In the genomic region with DNA sequence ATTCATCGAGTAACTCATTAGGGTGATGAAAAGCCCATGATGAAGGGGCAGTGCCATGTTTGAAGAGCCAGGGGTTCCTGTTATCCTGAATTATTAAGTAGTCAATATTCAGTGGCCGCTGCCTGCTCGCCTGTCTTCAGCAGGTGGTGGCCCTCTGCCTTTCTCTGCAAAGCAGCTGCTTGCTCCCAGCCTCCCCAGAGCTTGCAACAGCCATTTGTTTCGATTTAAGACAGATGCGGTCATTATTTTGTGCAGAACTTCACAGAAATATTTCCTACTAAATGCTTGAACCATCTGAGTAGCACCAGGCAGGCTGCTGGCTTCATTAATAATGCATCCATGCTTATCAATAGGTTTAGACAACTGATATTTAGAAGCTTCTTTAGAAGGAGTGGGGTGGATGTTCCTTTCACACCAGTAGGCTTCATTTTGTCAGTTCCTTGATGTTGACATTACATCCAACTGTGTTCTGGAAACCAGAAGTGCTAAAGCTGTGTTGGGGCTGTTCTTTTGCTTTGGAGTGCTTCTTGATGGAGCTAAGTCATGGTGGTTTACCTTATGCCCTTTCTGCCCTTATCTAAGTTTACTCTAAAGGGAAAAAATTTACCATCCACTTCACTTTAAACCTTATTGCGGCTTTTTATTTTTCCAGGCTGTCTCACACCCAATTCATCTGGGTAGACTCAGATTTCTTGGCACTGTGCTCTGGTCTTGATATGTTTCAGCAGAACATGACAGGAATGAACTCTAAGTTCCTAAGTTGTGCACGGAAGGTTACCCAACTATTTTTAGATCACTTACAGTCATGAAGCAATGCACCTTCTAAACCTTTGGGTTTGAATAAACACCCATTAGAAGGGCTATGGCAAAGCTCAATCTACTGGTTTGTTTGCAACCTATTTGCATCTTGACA, we compare ENCODE assay signal across 1 cellular context.
TF ChIP-seq lines count a peak whose summit lies in the region.

No MANE protein-coding gene starts in this region.

TF ChIP-seq in H1, 55 proteins besides CTCF, POLR2A, EP300 and RAD21 (continued from another document):
- TF ChIP-seq CTBP2 (IDR thresholded peaks at IDR 0.05; ENCODE audit: borderline replicate concordance, insufficient read depth, insufficient read length, low read length) (no peak), SP4 (IDR thresholded peaks at IDR 0.05; ENCODE audit: low read length) (no peak), CHD7 (IDR thresholded peaks at IDR 0.05; ENCODE audit: insufficient replicate concordance, low read length) (no peak), NRF1 (IDR thresholded peaks at IDR 0.05; ENCODE audit: low read depth, low read length) (no peak), ATF3 (IDR thresholded peaks at IDR 0.05; ENCODE audit: insufficient read depth, low read depth, low read length) (no peak), SP1 (IDR thresholded peaks at IDR 0.05; ENCODE audit: low read depth, low read length) (no peak), SRF (IDR thresholded peaks at IDR 0.05; ENCODE audit: low read depth, low read length) (no peak), PHF8 (conservative IDR thresholded peaks at IDR 0.05; ENCODE audit: low read depth, low read length) (no peak), GTF2F1 (IDR thresholded peaks at IDR 0.05; ENCODE audit: borderline replicate concordance, low read depth, low read length) (no peak), ZNF274 (IDR thresholded peaks at IDR 0.05; ENCODE audit: borderline replicate concordance, extremely low read depth, low read length) (no peak)
TF ChIP-seq in H1: peak in this region for 0.
